In genomic region chr19:776549-776948, GRCh38 we compare ENCODE assay signal across 1 cellular context.
TF ChIP-seq lines count a peak whose summit lies in the region.

No MANE protein-coding gene starts in this region.

TF ChIP-seq in IMR-90, 13 proteins besides CTCF, POLR2A, EP300 and RAD21 (continued from another document):
- no peak for TF ChIP-seq SMC3 (IDR thresholded peaks at IDR 0.05; ENCODE audit: low read depth, low read length)
- TF ChIP-seq MXI1 (IDR thresholded peaks at IDR 0.05; ENCODE audit: borderline replicate concordance, low read depth, low read length): no peak
- TF ChIP-seq RCOR1 (IDR thresholded peaks at IDR 0.05; ENCODE audit: insufficient replicate concordance, low read length): no peak
- no peak for TF ChIP-seq MAZ (IDR thresholded peaks at IDR 0.05; ENCODE audit: borderline replicate concordance, low read depth, low read length)
- no peak for TF ChIP-seq RFX5 (IDR thresholded peaks at IDR 0.05; ENCODE audit: low read depth, low read length)
- TF ChIP-seq NFE2L2 (IDR thresholded peaks at IDR 0.05; ENCODE audit: low read depth, low read length): no peak
- no peak for TF ChIP-seq BHLHE40 (IDR thresholded peaks at IDR 0.05; ENCODE audit: low read depth, low read length)
